In the genomic region with DNA sequence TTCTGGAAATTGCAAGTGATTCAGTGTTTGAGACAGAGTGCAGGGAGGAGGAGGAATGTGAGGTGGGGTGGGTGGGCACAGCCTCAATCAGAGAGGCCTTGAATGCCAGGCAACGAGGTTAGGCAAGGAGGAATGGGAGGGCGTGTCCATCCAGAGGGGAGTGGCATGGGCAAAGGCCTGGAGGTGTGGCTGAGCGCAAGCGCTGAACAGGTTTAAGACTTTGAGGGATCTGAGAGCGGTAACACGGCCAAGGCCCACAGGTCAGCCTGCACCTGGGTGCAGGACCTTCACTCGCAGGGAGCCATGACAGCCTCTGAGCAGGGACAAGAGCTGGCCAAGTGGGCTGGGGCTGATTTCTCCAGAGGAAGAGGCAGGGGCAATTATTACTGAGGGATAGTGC, we compare ENCODE assay signal across 20 cellular contexts.
"Had no signal": no experiment of that assay in that cellular context is flagged by ENCODE, and none has a peak within 500 bp of the region (broad histone marks: within the 10 kb centered on the region; RNA-seq: fewer than 3 reads in every experiment).

No MANE protein-coding gene starts in this region.

- H3K4me1 ChIP-seq: breast epithelium, esophagus muscularis mucosa, sigmoid colon, spleen, thyroid gland had no signal

- H3K27ac ChIP-seq: breast epithelium, esophagus muscularis mucosa, sigmoid colon, spleen, thyroid gland had no signal

- H3K27me3 ChIP-seq: breast epithelium, dorsolateral prefrontal cortex, sigmoid colon, thyroid gland had no signal

- DNase-seq: activated CD4-positive, alpha-beta T cell treated with anti-CD3 and anti-CD28 coated beads for 4 hours; activated CD4-positive, alpha-beta T cell treated with anti-CD3 and anti-CD28 coated beads, Interleukin-2, amount 50 U/mL, for 48 hours; activated CD4-positive, CD25-positive, alpha-beta regulatory T cell; activated naive CD4-positive, alpha-beta T cell treated with Interleukin-2 at 50 U/mL for 16 hours; activated naive CD8-positive, alpha-beta T cell treated with anti-CD3 and anti-CD28 coated beads for 36 hours; activated T-cell treated with anti-CD3 and anti-CD28 coated beads, Interleukin-2, amount 50 U/mL, for 48 hours; effector memory CD8-positive, alpha-beta T cell; hippocampal formation; mesenchymal stem cell; naive B cell; retina; sigmoid colon; spleen; stimulated activated CD4-positive, alpha-beta T cell treated with anti-CD3 and anti-CD28 coated beads, Interleukin-4, amount 100 ng/mL, for 24 hours; stimulated activated naive CD4-positive, alpha-beta T cell treated with Interleukin-2 at 50 U/mL for 16 hours; T1000; thyroid gland had no signal

- ATAC-seq: effector memory CD8-positive, alpha-beta T cell had no signal

- H3K4me3 ChIP-seq: breast epithelium, dorsolateral prefrontal cortex, esophagus muscularis mucosa, sigmoid colon, spleen, thyroid gland had no signal

- H3K9me3 ChIP-seq: breast epithelium, sigmoid colon, thyroid gland had no signal

- H3K36me3 ChIP-seq: breast epithelium, esophagus muscularis mucosa, sigmoid colon, spleen, thyroid gland had no signal
